1 cellular context compared by ENCODE assay signal in the genomic region with DNA sequence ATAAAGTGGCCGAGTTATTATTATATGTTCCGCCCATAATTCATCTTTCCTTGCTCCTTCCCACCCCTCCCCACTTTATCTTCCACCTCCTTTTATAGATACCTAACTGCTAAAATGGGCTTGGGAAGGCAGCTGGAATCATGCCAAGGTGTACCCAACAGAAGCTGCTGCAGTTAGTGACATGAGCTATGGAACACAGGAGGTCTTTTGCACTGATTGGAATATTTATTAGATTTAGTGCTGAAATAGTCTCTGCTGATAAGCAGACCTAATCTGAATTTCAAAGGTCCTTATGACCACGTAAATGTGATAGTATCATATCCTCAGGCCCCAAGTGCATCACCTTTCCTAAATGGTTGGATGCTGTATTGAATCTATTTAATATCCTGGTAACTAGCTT.
TF ChIP-seq lines count a peak whose summit lies in the region.

No MANE protein-coding gene starts in this region.

TF ChIP-seq in WTC11, 78 proteins besides CTCF, POLR2A, EP300 and RAD21 (continued from another document):
- TF ChIP-seq, protein P1, sequence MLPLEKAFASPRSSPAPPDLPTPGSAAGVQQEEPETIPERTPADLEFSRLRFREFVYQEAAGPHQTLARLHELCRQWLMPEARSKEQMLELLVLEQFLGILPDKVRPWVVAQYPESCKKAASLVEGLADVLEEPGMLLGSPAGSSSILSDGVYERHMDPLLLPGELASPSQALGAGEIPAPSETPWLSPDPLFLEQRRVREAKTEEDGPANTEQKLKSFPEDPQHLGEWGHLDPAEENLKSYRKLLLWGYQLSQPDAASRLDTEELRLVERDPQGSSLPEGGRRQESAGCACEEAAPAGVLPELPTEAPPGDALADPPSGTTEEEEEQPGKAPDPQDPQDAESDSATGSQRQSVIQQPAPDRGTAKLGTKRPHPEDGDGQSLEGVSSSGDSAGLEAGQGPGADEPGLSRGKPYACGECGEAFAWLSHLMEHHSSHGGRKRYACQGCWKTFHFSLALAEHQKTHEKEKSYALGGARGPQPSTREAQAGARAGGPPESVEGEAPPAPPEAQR (CRISPR knock-in tag; IDR thresholded peaks at IDR 0.05): no peak
- TF ChIP-seq, protein P2, sequence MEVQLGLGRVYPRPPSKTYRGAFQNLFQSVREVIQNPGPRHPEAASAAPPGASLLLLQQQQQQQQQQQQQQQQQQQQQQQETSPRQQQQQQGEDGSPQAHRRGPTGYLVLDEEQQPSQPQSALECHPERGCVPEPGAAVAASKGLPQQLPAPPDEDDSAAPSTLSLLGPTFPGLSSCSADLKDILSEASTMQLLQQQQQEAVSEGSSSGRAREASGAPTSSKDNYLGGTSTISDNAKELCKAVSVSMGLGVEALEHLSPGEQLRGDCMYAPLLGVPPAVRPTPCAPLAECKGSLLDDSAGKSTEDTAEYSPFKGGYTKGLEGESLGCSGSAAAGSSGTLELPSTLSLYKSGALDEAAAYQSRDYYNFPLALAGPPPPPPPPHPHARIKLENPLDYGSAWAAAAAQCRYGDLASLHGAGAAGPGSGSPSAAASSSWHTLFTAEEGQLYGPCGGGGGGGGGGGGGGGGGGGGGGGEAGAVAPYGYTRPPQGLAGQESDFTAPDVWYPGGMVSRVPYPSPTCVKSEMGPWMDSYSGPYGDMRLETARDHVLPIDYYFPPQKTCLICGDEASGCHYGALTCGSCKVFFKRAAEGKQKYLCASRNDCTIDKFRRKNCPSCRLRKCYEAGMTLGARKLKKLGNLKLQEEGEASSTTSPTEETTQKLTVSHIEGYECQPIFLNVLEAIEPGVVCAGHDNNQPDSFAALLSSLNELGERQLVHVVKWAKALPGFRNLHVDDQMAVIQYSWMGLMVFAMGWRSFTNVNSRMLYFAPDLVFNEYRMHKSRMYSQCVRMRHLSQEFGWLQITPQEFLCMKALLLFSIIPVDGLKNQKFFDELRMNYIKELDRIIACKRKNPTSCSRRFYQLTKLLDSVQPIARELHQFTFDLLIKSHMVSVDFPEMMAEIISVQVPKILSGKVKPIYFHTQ (CRISPR knock-in tag; IDR thresholded peaks at IDR 0.05): no peak
- TF ChIP-seq TEAD1 (CRISPR knock-in tag; IDR thresholded peaks at IDR 0.05) (no peak), ZNF512 (CRISPR knock-in tag; IDR thresholded peaks at IDR 0.05; ENCODE audit: borderline replicate concordance) (no peak), NFE2L1 (CRISPR knock-in tag; IDR thresholded peaks at IDR 0.05) (no peak), FOXP1 (CRISPR knock-in tag; IDR thresholded peaks at IDR 0.05; ENCODE audit: borderline replicate concordance) (no peak), KAT7 (CRISPR knock-in tag; IDR thresholded peaks at IDR 0.05; ENCODE audit: borderline replicate concordance) (no peak), TCF7 (CRISPR knock-in tag; IDR thresholded peaks at IDR 0.05; ENCODE audit: low read depth) (no peak), TP53 (CRISPR knock-in tag; IDR thresholded peaks at IDR 0.05) (no peak), USF1 (CRISPR knock-in tag; IDR thresholded peaks at IDR 0.05) (no peak), ZNF396 (CRISPR knock-in tag; IDR thresholded peaks at IDR 0.05; ENCODE audit: borderline replicate concordance) (no peak)
- TF ChIP-seq, protein P3, sequence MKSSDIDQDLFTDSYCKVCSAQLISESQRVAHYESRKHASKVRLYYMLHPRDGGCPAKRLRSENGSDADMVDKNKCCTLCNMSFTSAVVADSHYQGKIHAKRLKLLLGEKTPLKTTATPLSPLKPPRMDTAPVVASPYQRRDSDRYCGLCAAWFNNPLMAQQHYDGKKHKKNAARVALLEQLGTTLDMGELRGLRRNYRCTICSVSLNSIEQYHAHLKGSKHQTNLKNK (CRISPR knock-in tag; IDR thresholded peaks at IDR 0.05): no peak
